ENCODE assay signal across 8 cellular contexts in the genomic region with DNA sequence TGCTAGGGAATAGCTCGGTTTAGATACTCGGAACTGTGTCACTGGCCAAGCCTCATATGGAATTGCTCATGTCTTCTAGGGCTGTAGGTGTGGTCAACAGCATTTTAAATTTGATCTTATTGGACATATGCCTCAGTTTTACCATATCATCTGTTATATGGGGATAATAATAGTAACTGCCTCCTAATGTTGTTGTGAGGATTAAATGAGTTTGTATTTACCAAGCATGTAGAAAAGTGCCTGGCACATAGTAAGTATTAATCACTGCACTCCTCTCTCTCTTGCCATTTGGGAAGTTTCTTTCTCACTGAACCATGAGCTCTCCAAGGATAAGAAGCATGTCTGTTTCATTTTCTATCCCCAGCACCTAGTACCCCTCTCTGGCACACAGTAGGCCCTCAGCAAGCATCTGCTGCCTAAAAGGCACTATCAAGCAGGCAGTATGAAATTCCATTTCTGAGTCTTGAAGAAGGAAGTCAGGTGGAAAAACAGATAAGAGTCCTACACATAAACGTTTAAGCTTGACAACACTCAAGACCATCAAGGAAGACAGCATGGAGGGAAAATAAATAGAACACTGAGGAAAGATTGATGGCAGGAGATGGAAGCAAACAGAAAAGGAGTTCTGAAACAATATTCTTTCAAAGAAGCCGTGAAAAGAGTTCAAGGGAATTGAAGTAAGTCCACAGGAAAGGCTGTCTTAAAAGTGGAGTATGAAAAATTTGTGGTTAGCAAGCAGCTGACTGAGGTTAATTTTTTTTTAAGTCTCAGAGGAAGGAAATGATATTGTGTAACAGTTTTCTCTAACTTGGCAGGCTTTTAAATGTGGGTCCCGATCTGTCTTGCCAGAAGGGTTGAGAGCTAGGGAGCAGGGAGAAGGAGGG. TPM values are rescaled to one million over a fixed set of nuclear protein-coding genes. Genes with fewer than 3 reads are reported as not detected.
DNase-seq lines count a peak whose midpoint lies in the region; ATAC-seq and TF ChIP-seq lines count a peak whose summit lies in the region.

No MANE protein-coding gene starts in this region.

- H3K27ac ChIP-seq in CD4-positive, alpha-beta memory T cell (ENCODE audit: low read depth, low read length), result no peak overlapping the region
- peak overlapping the region; percentile 97 to 98 (median 98) for H3K27ac ChIP-seq in gastrocnemius medialis

- ATAC-seq in HG03060 (IDR thresholded peaks at IDR 0.05; ENCODE audit: low read depth, unreplicated experiment) (peak; percentile 35), gastrocnemius medialis (no peak), GM21619 (IDR thresholded peaks at IDR 0.05; ENCODE audit: unreplicated experiment) (no peak), HG02884 (IDR thresholded peaks at IDR 0.05; ENCODE audit: unreplicated experiment) (no peak)

- no peaks in the 10 kb centered on the region for H3K36me3 ChIP-seq in CD4-positive, alpha-beta memory T cell (ENCODE audit: insufficient read depth, low read length)
- H3K36me3 ChIP-seq in gastrocnemius medialis, result peaks cover 0 to 7% of the 10 kb centered on the region in 2 donors

- intact Hi-C loops in CD4-positive, alpha-beta memory T cell (cut with micrococcal nuclease), result loop anchor here (1.0 to 5.0 kb wide), 4 partner anchors 17 to 49 kb away; a partner anchor contains a TSS
- intact Hi-C loops in gastrocnemius medialis (cut with DNase I; ENCODE audit: low total_unique reads), result loop anchor here (5.0 kb wide), 2 partner anchors 49 to 144 kb away; no protein-coding TSS in a partner anchor

- peaks cover 45% of the 10 kb centered on the region for H3K4me1 ChIP-seq in CD4-positive, alpha-beta memory T cell (ENCODE audit: insufficient read depth, low read length)
- H3K4me1 ChIP-seq in gastrocnemius medialis, result peaks cover 16 to 29% of the 10 kb centered on the region in 2 donors

- TF ChIP-seq CTCF in fibroblast of pulmonary artery (IDR thresholded peaks at IDR 0.05; ENCODE audit: low read length, missing control alignments), result no peak
- TF ChIP-seq CTCF in gastrocnemius medialis (IDR thresholded peaks at IDR 0.05 in 4 of 5, conservative IDR thresholded peaks at IDR 0.05 in 1 of 5), result no peak

- DNase-seq in CD4-positive, alpha-beta memory T cell, result peak; percentile 55 to 80 (median 75)
- DNase-seq in T-helper 22 cell (ENCODE audit: low read depth) (peak; percentile 12), fibroblast of pulmonary artery (ENCODE audit: low read depth) (peak; percentile 89), gastrocnemius medialis (no peak), middle frontal gyrus (ENCODE audit: extremely low spot score, low spot score) (no peak)

- no peak overlapping the region for H3K4me3 ChIP-seq in CD4-positive, alpha-beta memory T cell (ENCODE audit: low read length in 2 of 2)
- H3K4me3 ChIP-seq in fibroblast of pulmonary artery (replicated peaks; ENCODE audit: low read depth, low read length), result peak overlapping the region; percentile 20
- H3K4me3 ChIP-seq in gastrocnemius medialis, result peak overlapping the region in 2 of 4 donors; percentile 5 to 20

- TF ChIP-seq POLR2A in gastrocnemius medialis (IDR thresholded peaks at IDR 0.05), result peak in 1 of 2 donors; percentile 12

- in situ Hi-C loops in gastrocnemius medialis (cut with MboI; ENCODE audit: low sequenced_read_pairs in 4 of 4), result no loop called here

- peak overlapping the region; percentile 50 to 84 (median 72) for H3K4me3 Mint-ChIP-seq in CD4-positive, alpha-beta memory T cell

- H3K36me3 Mint-ChIP-seq in CD4-positive, alpha-beta memory T cell, result no peaks in the 10 kb centered on the region

- CTCF ChIA-PET in CD4-positive, alpha-beta memory T cell (lab: Charles Lee; ENCODE audit: partially characterized antibody), result interaction anchor here (1.1 to 2.4 kb wide), 6 partner anchors 9 to 62 kb away, joined by 3 to 9 read pairs (median 4); no protein-coding TSS in a partner anchor

- peaks cover 0 to 2% (median 0%) of the 10 kb centered on the region in 8 donors for H3K9me3 Mint-ChIP-seq in CD4-positive, alpha-beta memory T cell

- POLR2A ChIA-PET in CD4-positive, alpha-beta memory T cell (lab: Charles Lee; ENCODE audit: partially characterized antibody), result interaction anchor here (1.2 to 1.6 kb wide), 4 partner anchors 15 to 68 kb away, joined by 3 to 11 read pairs (median 4); a partner anchor contains a TSS

- H3K27ac Mint-ChIP-seq in CD4-positive, alpha-beta memory T cell, result peak overlapping the region; percentile 63 to 93 (median 84)

- H3K27me3 ChIP-seq in CD4-positive, alpha-beta memory T cell (ENCODE audit: insufficient read depth, low read length), result no peaks in the 10 kb centered on the region
- no peaks in the 10 kb centered on the region for H3K27me3 ChIP-seq in gastrocnemius medialis

- peaks cover 31 to 43% (median 40%) of the 10 kb centered on the region in 4 donors for H3K4me1 Mint-ChIP-seq in CD4-positive, alpha-beta memory T cell

- H3K27me3 Mint-ChIP-seq in CD4-positive, alpha-beta memory T cell, result no peaks in the 10 kb centered on the region

- no peaks in the 10 kb centered on the region for H3K9me3 ChIP-seq in CD4-positive, alpha-beta memory T cell (ENCODE audit: control insufficient read depth in 1 of 2, low read length in 2 of 2)
- H3K9me3 ChIP-seq in gastrocnemius medialis, result no peaks in the 10 kb centered on the region

RNA-seq across cellular contexts. Expression of a gene that starts 2.2 kb away (rescaled TPM):
- 10 to 100 TPM; 13.1 to 15.9 TPM for total RNA-seq in CD4-positive, alpha-beta memory T cell
- polyA plus RNA-seq in CD4-positive, alpha-beta memory T cell, result 1 to 10 TPM; 3.9 to 6.4 TPM
- total RNA-seq in gastrocnemius medialis, result 100 to 1,000 TPM in 2 of 4 donors, 10 to 100 TPM in 2; 65.3 to 138 (median 95.3) TPM

RNA-seq across cellular contexts. Expression of a gene that starts 33.4 kb away (rescaled TPM):
- under 1 TPM; 0.52 to 0.61 TPM for total RNA-seq in CD4-positive, alpha-beta memory T cell
- 1 to 10 TPM in 1 of 2 donors, not detected in 1; 1.5 TPM for polyA plus RNA-seq in CD4-positive, alpha-beta memory T cell
- total RNA-seq in gastrocnemius medialis, result 100 to 1,000 TPM in 3 of 4 donors, 10 to 100 TPM in 1; 64.9 to 137 (median 125) TPM

Comparison
In these comparisons a context has a peak if more than half of its experiments do, and no peak if none do; other contexts are left out.
1. DNase-seq: peak in CD4-positive, alpha-beta memory T cell (5 of 5), T-helper 22 cell (single experiment) and fibroblast of pulmonary artery (single experiment); none in gastrocnemius medialis (0 of 2) and middle frontal gyrus (single experiment).
2. RNA of a gene that starts 33.4 kb away (total RNA-seq): 64.9 to 137 TPM in gastrocnemius medialis; 0.52 to 0.61 TPM in CD4-positive, alpha-beta memory T cell; every median in the first group is over 10 times any median in the second.